Comparison of ENCODE assay signal across 19 cellular contexts in the genomic region with DNA sequence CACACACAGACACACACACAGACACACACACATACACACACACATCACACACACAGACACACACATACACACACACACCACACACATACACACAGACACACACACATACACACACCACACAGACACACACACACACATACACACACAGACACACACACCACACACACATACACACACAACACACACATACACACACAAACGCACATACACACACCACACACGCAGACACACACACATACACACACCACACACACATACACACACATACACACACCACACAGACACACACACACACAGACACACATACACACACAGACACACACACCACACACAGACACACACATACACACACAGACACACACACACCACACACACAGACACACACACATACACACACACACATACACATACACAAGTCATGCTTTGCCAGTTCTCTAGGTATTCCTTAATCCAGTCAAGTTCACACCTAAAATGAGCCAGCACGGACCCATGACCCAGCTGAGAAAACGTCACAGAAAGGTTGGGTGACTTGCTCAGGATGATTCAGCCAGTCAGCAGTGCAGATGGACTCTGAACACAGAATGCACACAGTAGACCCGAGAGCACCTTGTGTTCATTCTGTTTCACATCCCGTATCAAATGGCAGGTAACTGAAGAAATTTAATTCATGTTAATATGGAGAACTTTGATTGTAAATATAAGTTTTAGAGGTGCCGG.
"Had no signal": no experiment of that assay in that cellular context is flagged by ENCODE, and none has a peak within 500 bp of the region (broad histone marks: within the 10 kb centered on the region; RNA-seq: fewer than 3 reads in every experiment).

No MANE protein-coding gene starts in this region.

- ATAC-seq: body of pancreas, esophagus mucosa, left colon, natural killer cell, psoas muscle had no signal

- H3K27ac ChIP-seq: body of pancreas, psoas muscle, sigmoid colon had no signal

- DNase-seq: activated CD4-positive, alpha-beta T cell treated with anti-CD3 and anti-CD28 coated beads, Interleukin-2, amount 50 U/mL, for 1 hour; activated CD4-positive, CD25-positive, alpha-beta regulatory T cell; activated naive CD4-positive, alpha-beta T cell treated with anti-CD3 and anti-CD28 coated beads, Interleukin-2, amount 50 U/mL, for 16 hours; body of pancreas; cerebellar nuclear complex; dermis blood vessel endothelial cell; endodermal cell; glutamatergic neuron; left colon; natural killer cell; nucleus accumbens; psoas muscle; sigmoid colon; stimulated activated CD4-positive, alpha-beta T cell treated with anti-CD3 and anti-CD28 coated beads, Interleukin-2, amount 100 ng/mL, for 24 hours; stimulated activated naive CD4-positive, alpha-beta T cell treated with Interleukin-2 at 50 U/mL for 16 hours had no signal

- H3K36me3 Mint-ChIP-seq: natural killer cell, type B pancreatic cell had no signal

- H3K9me3 ChIP-seq: body of pancreas, psoas muscle, sigmoid colon had no signal

- H3K4me3 ChIP-seq: body of pancreas, psoas muscle, sigmoid colon had no signal

- H3K36me3 ChIP-seq: sigmoid colon had no signal

- H3K4me1 ChIP-seq: psoas muscle, sigmoid colon had no signal

- H3K4me1 Mint-ChIP-seq: natural killer cell had no signal

- H3K27ac Mint-ChIP-seq: activated T-helper 2 cell treated with anti-CD3 and anti-CD28 coated beads, Interferon-gamma antibody, Interleukin-2, Interleukin-4, amounts not matched to agents 10 μg/mL and 5 μg/mL and 100 μg/mL, durations not matched to agents 14 hours and 24 hours and 36 hours; endodermal cell; natural killer cell; T-helper 1 cell treated with Interleukin-12 subunit alpha and Interleukin-12 subunit beta and Interleukin-4 antibody, amounts not matched to agents 30 μg/mL and 1 μg/mL, for 36 hours; type B pancreatic cell had no signal

- H3K4me3 Mint-ChIP-seq: endodermal cell; natural killer cell; T-helper 1 cell treated with Interleukin-12 subunit alpha and Interleukin-12 subunit beta and Interleukin-4 antibody, amounts not matched to agents 30 μg/mL and 1 μg/mL, for 36 hours; type B pancreatic cell had no signal

- H3K27me3 ChIP-seq: body of pancreas, sigmoid colon had no signal
